12 cellular contexts compared by ENCODE assay signal in genomic region chr2:163610817-163611556, GRCh38.
DNase-seq lines count a peak whose midpoint lies in the region; ATAC-seq and TF ChIP-seq lines count a peak whose summit lies in the region.
"Had no signal": no experiment of that assay in that cellular context is flagged by ENCODE, and none has a peak within 500 bp of the region (broad histone marks: within the 10 kb centered on the region; RNA-seq: fewer than 3 reads in every experiment).

No MANE protein-coding gene starts in this region.

- ATAC-seq in GM19324 (IDR thresholded peaks at IDR 0.05; ENCODE audit: low FRiP score, unreplicated experiment) (peak; percentile 68), gastrocnemius medialis (no peak), HG02884 (IDR thresholded peaks at IDR 0.05; ENCODE audit: unreplicated experiment) (no peak)
- ATAC-seq: T-cell had no signal

- no peaks in the 10 kb centered on the region for H3K36me3 ChIP-seq in gastrocnemius medialis
- H3K36me3 ChIP-seq: ovary had no signal

- in situ Hi-C loops in gastrocnemius medialis (cut with MboI; ENCODE audit: low sequenced_read_pairs in 4 of 4) = no loop called here

- peak; percentile 56 for DNase-seq in OCI-M1 (lab: John Stamatoyannopoulos, UW)
- peak; percentile 58 for DNase-seq in iPS-NIHi7 (ENCODE audit: extremely low spot score)
- DNase-seq in gastrocnemius medialis = no peak
- DNase-seq in lower leg skin (ENCODE audit: low spot score in 2 of 2) = no peak
- DNase-seq in stimulated activated CD8-positive, alpha-beta memory T cell treated with anti-CD3 and anti-CD28 coated beads, Interleukin-4, amount 100 ng/mL, for 48 hours = no peak
- DNase-seq: activated naive CD4-positive, alpha-beta T cell treated with anti-CD3 and anti-CD28 coated beads, Interleukin-2, amount 50 U/mL, for 16 hours; CD4-positive, alpha-beta memory T cell; T-cell had no signal

- no peak overlapping the region for H3K27ac ChIP-seq in 22Rv1
- H3K27ac ChIP-seq in gastrocnemius medialis = no peak overlapping the region
- H3K27ac ChIP-seq: ovary had no signal

- TF ChIP-seq POLR2A in gastrocnemius medialis (IDR thresholded peaks at IDR 0.05) (no peak), lower leg skin (IDR thresholded peaks at IDR 0.05) (no peak)

- WGBS in lower leg skin, 2 donors = 92 to 94% methylated on average over 13 of the region's 13 CpGs

- intact Hi-C loops in gastrocnemius medialis (cut with DNase I; ENCODE audit: low total_unique reads) = loop anchor here (10.0 kb wide), 1 partner anchor 266 kb away; no protein-coding TSS in a partner anchor
- intact Hi-C loops in lower leg skin (cut with DNase I; ENCODE audit: low total_unique reads) = no loop called here

- no peaks in the 10 kb centered on the region for H3K27me3 ChIP-seq in gastrocnemius medialis
- H3K27me3 ChIP-seq: ovary had no signal

- no peaks in the 10 kb centered on the region for H3K9me3 ChIP-seq in gastrocnemius medialis
- H3K9me3 ChIP-seq: ovary had no signal

- TF ChIP-seq CTCF in 22Rv1 (IDR thresholded peaks at IDR 0.05) (peak; percentile 12; the same call in 1 of the 2 replicates), gastrocnemius medialis (IDR thresholded peaks at IDR 0.05 in 4 of 5, conservative IDR thresholded peaks at IDR 0.05 in 1 of 5) (no peak), lower leg skin (IDR thresholded peaks at IDR 0.05) (no peak)

- H3K4me1 ChIP-seq in gastrocnemius medialis = no peaks in the 10 kb centered on the region

- H3K4me3 ChIP-seq in gastrocnemius medialis (no peak overlapping the region), lower leg skin (ENCODE audit: low read depth, poor library complexity, severe bottlenecking) (no peak overlapping the region)
- H3K4me3 ChIP-seq: ovary had no signal

Comparison
In these comparisons a context has a peak if more than half of its experiments do, and no peak if none do; other contexts are left out.
1. DNase-seq: peak in OCI-M1 (single experiment) and iPS-NIHi7 (single experiment); none in gastrocnemius medialis (0 of 2), lower leg skin (0 of 2) and stimulated activated CD8-positive, alpha-beta memory T cell treated with anti-CD3 and anti-CD28 coated beads, Interleukin-4, amount 100 ng/mL, for 48 hours (single experiment).